In the genomic region with DNA sequence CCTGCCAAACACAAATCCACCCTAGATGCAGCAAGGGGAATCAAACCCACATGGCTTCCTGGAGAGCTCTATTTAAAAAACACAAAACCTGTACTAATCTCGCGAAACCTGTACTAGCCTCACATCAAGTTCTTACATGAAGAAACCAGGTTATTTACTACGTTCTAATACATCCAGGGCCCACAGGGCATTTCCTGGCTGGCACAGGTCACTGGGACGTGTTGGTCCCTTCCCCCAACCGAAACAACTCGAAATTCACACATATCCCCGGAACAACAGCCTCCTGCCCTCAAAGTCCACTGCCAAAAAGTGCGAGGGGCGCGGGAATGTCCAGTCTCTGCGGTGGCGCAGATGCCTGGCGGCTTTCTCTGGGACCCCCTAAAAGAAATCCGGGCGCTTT, we compare ENCODE assay signal across 9 cellular contexts. TPM values are rescaled to one million over a fixed set of nuclear protein-coding genes. Genes with fewer than 3 reads are reported as not detected.
DNase-seq lines count a peak whose midpoint lies in the region; ATAC-seq and TF ChIP-seq lines count a peak whose summit lies in the region.
"Had no signal": no experiment of that assay in that cellular context is flagged by ENCODE, and none has a peak within 500 bp of the region (broad histone marks: within the 10 kb centered on the region; RNA-seq: fewer than 3 reads in every experiment).

No MANE protein-coding gene starts in this region.

- H3K27me3 Mint-ChIP-seq in activated T-cell treated with anti-CD3 and anti-CD28 coated beads, Interleukin-2, amount 50 U/mL, for 24 hours: peaks cover 70% of the 10 kb centered on the region

- TF ChIP-seq CTCF in astrocyte of the cerebellum (IDR thresholded peaks at IDR 0.05; ENCODE audit: low read depth, low read length, missing control alignments): no peak
- TF ChIP-seq CTCF in left lung (IDR thresholded peaks at IDR 0.05): no peak

- H3K4me3 ChIP-seq in astrocyte of the cerebellum (ENCODE audit: low read depth, low read length) (peak overlapping the region; percentile 68), left lung (peak overlapping the region; percentile 52 to 53), thymus (ENCODE audit: low read length) (peak overlapping the region; percentile 24)

- H3K27ac ChIP-seq in left lung (peak overlapping the region; percentile 1 to 40), thymus (ENCODE audit: low read depth) (no peak overlapping the region)

- H3K4me1 Mint-ChIP-seq in activated T-cell treated with anti-CD3 and anti-CD28 coated beads, Interleukin-2, amount 50 U/mL, for 24 hours (ENCODE audit: low read depth): peaks cover 22% of the 10 kb centered on the region

- H3K27me3 ChIP-seq in left lung: peaks cover 14 to 42% of the 10 kb centered on the region in 2 donors
- peaks cover 40% of the 10 kb centered on the region for H3K27me3 ChIP-seq in thymus (ENCODE audit: control insufficient read depth, insufficient read depth)

- DNase-seq in activated T-cell treated with anti-CD3 and anti-CD28 coated beads, Interleukin-2, amount 50 U/mL, for 24 hours: no peak
- DNase-seq in activated T-cell treated with anti-CD3 and anti-CD28 coated beads, Interleukin-2, amount 50 U/mL, for 1 hour: no peak
- no peak for DNase-seq in astrocyte of the cerebellum (ENCODE audit: low read depth)
- no peak for DNase-seq in left lung
- DNase-seq: DND-41 had no signal

- peaks cover 4% of the 10 kb centered on the region for H3K9me3 Mint-ChIP-seq in activated T-cell treated with anti-CD3 and anti-CD28 coated beads, Interleukin-2, amount 50 U/mL, for 24 hours

- in situ Hi-C loops in astrocyte of the cerebellum (cut with HindIII; ENCODE audit: low sequenced_read_pairs): no loop called here

- H3K27ac Mint-ChIP-seq in activated T-cell treated with anti-CD3 and anti-CD28 coated beads, Interleukin-2, amount 50 U/mL, for 24 hours: no peak overlapping the region

- peak overlapping the region; percentile 76 for H3K4me3 Mint-ChIP-seq in activated T-cell treated with anti-CD3 and anti-CD28 coated beads, Interleukin-2, amount 50 U/mL, for 24 hours

- H3K36me3 ChIP-seq in left lung (no peaks in the 10 kb centered on the region), thymus (ENCODE audit: control insufficient read depth, insufficient read depth) (no peaks in the 10 kb centered on the region)

- intact Hi-C loops in left lung (cut with DNase I): no loop called here

- H3K4me1 ChIP-seq in left lung: peaks cover 0 to 30% of the 10 kb centered on the region in 2 donors
- peaks cover 3% of the 10 kb centered on the region for H3K4me1 ChIP-seq in thymus (ENCODE audit: control insufficient read depth, insufficient read depth, low read length)

- ATAC-seq in left lung (peak; percentile 28), GM18502 (IDR thresholded peaks at IDR 0.05; ENCODE audit: poor library complexity, unreplicated experiment) (no peak), GM21360 (IDR thresholded peaks at IDR 0.05; ENCODE audit: unreplicated experiment) (no peak), HG02678 (IDR thresholded peaks at IDR 0.05; ENCODE audit: unreplicated experiment) (no peak)

- H3K36me3 Mint-ChIP-seq in activated T-cell treated with anti-CD3 and anti-CD28 coated beads, Interleukin-2, amount 50 U/mL, for 24 hours (ENCODE audit: low read depth): no peaks in the 10 kb centered on the region

- 14% methylated on average over 15 of the region's 15 CpGs for WGBS in thymus

- no peaks in the 10 kb centered on the region for H3K9me3 ChIP-seq in left lung
- H3K9me3 ChIP-seq in thymus (ENCODE audit: control insufficient read depth): no peaks in the 10 kb centered on the region

RNA-seq across cellular contexts. Expression of a gene that starts 1.0 kb away (rescaled TPM):
- total RNA-seq in left lung: 10 to 100 TPM; 24.3 to 31.4 TPM
- 2.3 TPM for polyA plus RNA-seq in thymus
